In genomic region chr17:15972497-15972951, GRCh38 we compare ENCODE assay signal across 24 cellular contexts. TPM values are rescaled to one million over a fixed set of nuclear protein-coding genes. Genes with fewer than 3 reads are reported as not detected.
"Had no signal": no experiment of that assay in that cellular context is flagged by ENCODE, and none has a peak within 500 bp of the region (broad histone marks: within the 10 kb centered on the region; RNA-seq: fewer than 3 reads in every experiment).

No MANE protein-coding gene starts in this region.

- H3K27ac ChIP-seq: breast epithelium, heart right ventricle, neutrophil, ovary, right lobe of liver, skin epidermis, testis, transverse colon, vagina had no signal

- DNase-seq: activated B cell treated with CpG ODN at 0.5 μM for 24 hours; activated CD4-positive, alpha-beta T cell treated with anti-CD3 and anti-CD28 coated beads, Interleukin-2, amount 50 U/mL, for 1 hour; activated CD8-positive, alpha-beta T cell treated with anti-CD3 and anti-CD28 coated beads for 36 hours; activated T-cell treated with anti-CD3 and anti-CD28 coated beads, Interleukin-2, amount 50 U/mL, for 4 hours; central memory CD4-positive, alpha-beta T cell; foreskin melanocyte; heart right ventricle; kidney glomerular epithelial cell; nephron progenitor cell; ovary; right lobe of liver; stimulated activated CD4-positive, alpha-beta T cell treated with anti-CD3 and anti-CD28 coated beads, Interleukin-12 subunit alpha, Interleukin-12 subunit beta, amount 100 ng/mL, for 4 hours; stimulated activated CD4-positive, alpha-beta T cell treated with anti-CD3 and anti-CD28 coated beads, Interleukin-4, amount 100 ng/mL, for 1 hour; stimulated activated naive CD8-positive, alpha-beta T cell treated with anti-CD3 and anti-CD28 coated beads, Interleukin-15, Interleukin-2, amounts not matched to agents 100 U/mL and 50 U/mL, for 24 hours; T-helper 9 cell; testis; transverse colon had no signal

- H3K36me3 ChIP-seq: breast epithelium, ovary had no signal

- ATAC-seq: activated CD8-positive, alpha-beta T cell treated with anti-CD3 and anti-CD28 coated beads for 36 hours; activated T-cell treated with anti-CD3 and anti-CD28 coated beads, Interleukin-2, amount 50 U/mL, for 4 hours; esophagus mucosa; heart right ventricle; left lobe of liver; right lobe of liver had no signal

- H3K27me3 ChIP-seq: breast epithelium, heart right ventricle, neutrophil, ovary, right lobe of liver, testis, transverse colon, vagina had no signal

- H3K4me1 ChIP-seq: breast epithelium, testis, vagina had no signal

- H3K4me3 ChIP-seq: breast epithelium, heart right ventricle, lung, ovary, right lobe of liver, skin epidermis, testis, transverse colon, vagina had no signal

- H3K9me3 ChIP-seq: breast epithelium, heart right ventricle, neutrophil, ovary, right lobe of liver, testis, transverse colon, vagina had no signal

RNA-seq across cellular contexts. Expression of gene ADORA2B, which starts 27.6 kb away (rescaled TPM):
- total RNA-seq: activated B cell treated with CpG ODN at 0.5 μM for 24 hours had no signal
